In genomic region chr2:229456091-229456490, GRCh38 we compare ENCODE assay signal across 29 cellular contexts.
"Had no signal": no experiment of that assay in that cellular context is flagged by ENCODE, and none has a peak within 500 bp of the region (broad histone marks: within the 10 kb centered on the region; RNA-seq: fewer than 3 reads in every experiment).

No MANE protein-coding gene starts in this region.

- H3K4me1 ChIP-seq: body of pancreas, gastrocnemius medialis, left lung, lower lobe of right lung, neural progenitor cell, parathyroid adenoma, psoas muscle, sigmoid colon, stomach, thyroid gland, upper lobe of left lung, vagina had no signal

- H3K4me3 ChIP-seq: body of pancreas, gastrocnemius medialis, left lung, lower lobe of right lung, neural progenitor cell, psoas muscle, sigmoid colon, smooth muscle cell, stomach, thyroid gland, upper lobe of left lung, vagina had no signal

- H3K9ac ChIP-seq: neural progenitor cell, parathyroid adenoma had no signal

- H3K9me3 ChIP-seq: body of pancreas, gastrocnemius medialis, left lung, lower lobe of right lung, psoas muscle, sigmoid colon, stomach, thyroid gland, upper lobe of left lung, vagina had no signal

- H3K36me3 ChIP-seq: gastrocnemius medialis, left lung, lower lobe of right lung, neural progenitor cell, sigmoid colon, stomach, thyroid gland, upper lobe of left lung, vagina had no signal

- DNase-seq: activated CD4-positive, alpha-beta T cell treated with anti-CD3 and anti-CD28 coated beads for 36 hours; activated CD4-positive, CD25-positive, alpha-beta regulatory T cell; activated CD8-positive, alpha-beta memory T cell treated with anti-CD3 and anti-CD28 coated beads, Interleukin-2, amount 10 ng/mL, durations not matched to agents 7 days and 5 days; activated CD8-positive, alpha-beta T cell treated with anti-CD3 and anti-CD28 coated beads, Interleukin-2, amount 10 ng/mL, durations not matched to agents 7 days and 5 days; activated naive CD4-positive, alpha-beta T cell; activated T-cell treated with anti-CD3 and anti-CD28 coated beads, Interleukin-2, amount 50 U/mL, for 72 hours; anterior cingulate cortex; body of pancreas; gastrocnemius medialis; glutamatergic neuron; left lung; lower lobe of right lung; natural killer cell; occipital lobe; psoas muscle; sigmoid colon; stimulated activated CD4-positive, alpha-beta T cell treated with anti-CD3 and anti-CD28 coated beads, Interleukin-1b, Interleukin-23, amount 100 ng/mL, for 48 hours; stimulated activated CD4-positive, alpha-beta T cell treated with anti-CD3 and anti-CD28 coated beads, Interleukin-4, amount 100 ng/mL, for 4 hours; stimulated activated CD8-positive, alpha-beta memory T cell treated with anti-CD3 and anti-CD28 coated beads, Interleukin-4, amount 100 ng/mL, for 48 hours; stomach; T-helper 2 cell; thyroid gland; upper lobe of left lung had no signal

- H3K27me3 ChIP-seq: body of pancreas, gastrocnemius medialis, left lung, neural progenitor cell, stomach, thyroid gland, upper lobe of left lung, vagina had no signal

- H3K4me2 ChIP-seq: neural progenitor cell had no signal

- H2AFZ ChIP-seq: neural progenitor cell, parathyroid adenoma had no signal

- H3K27ac ChIP-seq: body of pancreas, gastrocnemius medialis, left lung, lower lobe of right lung, neural progenitor cell, parathyroid adenoma, psoas muscle, sigmoid colon, stomach, thyroid gland, upper lobe of left lung, vagina had no signal

- ATAC-seq: activated CD4-positive, alpha-beta T cell treated with anti-CD3 and anti-CD28 coated beads for 36 hours; activated CD8-positive, alpha-beta memory T cell treated with anti-CD3 and anti-CD28 coated beads, Interleukin-2, amount 10 ng/mL, durations not matched to agents 7 days and 5 days; activated CD8-positive, alpha-beta T cell treated with anti-CD3 and anti-CD28 coated beads, Interleukin-2, amount 10 ng/mL, durations not matched to agents 7 days and 5 days; activated naive CD4-positive, alpha-beta T cell treated with anti-CD3 and anti-CD28 coated beads, Interleukin-2, amount 50 U/mL, for 72 hours; activated T-cell treated with anti-CD3 and anti-CD28 coated beads, Interleukin-2, amount 50 U/mL, for 72 hours; body of pancreas; gastrocnemius medialis; natural killer cell; psoas muscle; stimulated activated memory B cell treated with anti-CD40 and anti-IgM and Interleukin-4, amounts not matched to agents 10 μg/mL and 1 μg/mL and 100 μg/mL, for 72 hours had no signal

- H3K79me2 ChIP-seq: parathyroid adenoma had no signal
